ENCODE assay signal across 14 cellular contexts in genomic region chr3:105355355-105356063, GRCh38. TPM values are rescaled to one million over a fixed set of nuclear protein-coding genes. Genes with fewer than 3 reads are reported as not detected.
DNase-seq lines count a peak whose midpoint lies in the region; ATAC-seq, FAIRE-seq and TF ChIP-seq lines count a peak whose summit lies in the region.
"Had no signal": no experiment of that assay in that cellular context is flagged by ENCODE, and none has a peak within 500 bp of the region (broad histone marks: within the 10 kb centered on the region; RNA-seq: fewer than 3 reads in every experiment).

No MANE protein-coding gene starts in this region.

- no peak overlapping the region for H2AK5ac ChIP-seq in mesenchymal stem cell (ENCODE audit: low read length, severe bottlenecking)

- H3K79me1 ChIP-seq in mesenchymal stem cell (replicated peaks; ENCODE audit: low read length, poor library complexity, severe bottlenecking), result no peaks in the 10 kb centered on the region

- TF ChIP-seq RAD21 in A549 (conservative IDR thresholded peaks at IDR 0.05 in 1 of 2, IDR thresholded peaks at IDR 0.05 in 1 of 2), result no peak

- H2AFZ ChIP-seq in mesenchymal stem cell (ENCODE audit: low read depth, low read length), result no peak overlapping the region
- H2AFZ ChIP-seq: PC-9 had no signal

- no peak overlapping the region for H4K91ac ChIP-seq in mesenchymal stem cell (ENCODE audit: low read length)

- peak overlapping the region; percentile 3 to 9; a peak in 1 of 6 replicates for H3K27ac ChIP-seq in A549
- H3K27ac ChIP-seq in mesenchymal stem cell (ENCODE audit: low read length, poor library complexity, severe bottlenecking), result no peak overlapping the region
- H3K27ac ChIP-seq: PC-9, tibial artery had no signal

- H2BK120ac ChIP-seq in mesenchymal stem cell (ENCODE audit: low read depth, low read length), result no peak overlapping the region

- DNase-seq in A549 (ENCODE audit: low read depth in 1 of 2, low spot score in 1 of 2) (no peak), H4 (ENCODE audit: low spot score) (peak; percentile 38), mesenchymal stem cell (peak; percentile 81), DMS79 (lab: John Stamatoyannopoulos, UW) (no peak), dedifferentiated amniotic fluid mesenchymal stem cell (ENCODE audit: extremely low spot score) (no peak), NCI-H2081 treated with DMSO at 0.1 percent for 48 hours (lab: John Stamatoyannopoulos, UW) (no peak)
- DNase-seq: hypothalamus, NCI-H1436 treated with DMSO at 0.1 percent for 48 hours, PC-9, tibial artery had no signal

- H3K27ac Mint-ChIP-seq in activated T-helper 17 cell treated with anti-CD3 and anti-CD28 coated beads, Interleukin-2, amount 50 U/mL, for 72 hours, result no peak overlapping the region
- H3K27ac Mint-ChIP-seq: B cell had no signal

- no peak overlapping the region for H3K4me3 ChIP-seq in A549
- H3K4me3 ChIP-seq in mesenchymal stem cell (ENCODE audit: insufficient read depth in 1 of 2, low read depth in 1 of 2, low read length in 2 of 2), result no peak overlapping the region
- H3K4me3 ChIP-seq: PC-9, tibial artery had no signal

- H2BK15ac ChIP-seq in mesenchymal stem cell (ENCODE audit: low read depth, poor library complexity, severe bottlenecking), result no peak overlapping the region

- no peaks in the 10 kb centered on the region for H3K36me3 ChIP-seq in mesenchymal stem cell (ENCODE audit: control insufficient read depth in 1 of 2, insufficient read depth in 2 of 2, low read depth in 1 of 2, low read length in 2 of 2)
- H3K36me3 ChIP-seq: tibial artery had no signal

- H3K4me1 ChIP-seq in A549 (peaks cover 27% of the 10 kb centered on the region), mesenchymal stem cell (ENCODE audit: control insufficient read depth, insufficient read depth, low read depth, low read length) (no peaks in the 10 kb centered on the region)

- no peaks in the 10 kb centered on the region for H3K9me3 ChIP-seq in A549
- H3K9me3 ChIP-seq in mesenchymal stem cell (ENCODE audit: control insufficient read depth, low read length), result no peaks in the 10 kb centered on the region
- H3K9me3 ChIP-seq: tibial artery had no signal

- no peaks in the 10 kb centered on the region for H3K27me3 ChIP-seq in mesenchymal stem cell (ENCODE audit: control insufficient read depth in 1 of 2, insufficient read depth in 1 of 2, low read length in 2 of 2)
- H3K27me3 ChIP-seq: tibial artery had no signal

- H3K14ac ChIP-seq in mesenchymal stem cell (ENCODE audit: low read length in 2 of 2), result no peak overlapping the region

- no peak overlapping the region for H3K18ac ChIP-seq in mesenchymal stem cell (ENCODE audit: low read depth in 1 of 2, low read length in 2 of 2)

- no peak for FAIRE-seq in A549 (lab: Jason Lieb, UNC)

- no peak overlapping the region for H3K9ac ChIP-seq in mesenchymal stem cell (ENCODE audit: low read length)

- no peak overlapping the region for H4K8ac ChIP-seq in mesenchymal stem cell (ENCODE audit: low read length)

- H3K4me1 Mint-ChIP-seq in activated T-helper 17 cell treated with anti-CD3 and anti-CD28 coated beads, Interleukin-2, amount 50 U/mL, for 72 hours, result peaks cover 6% of the 10 kb centered on the region

- TF ChIP-seq EP300 in A549 (IDR thresholded peaks at IDR 0.05), result no peak

- POLR2A ChIA-PET in A549 (lab: Yijun Ruan, JAX), result no interaction called here

- no peak; a peak in 1 of 6 replicates for ATAC-seq in A549
- ATAC-seq in activated T-helper 17 cell treated with anti-CD3 and anti-CD28 coated beads, Interleukin-2, amount 50 U/mL, for 72 hours (replicated peaks), result peak; percentile 39
- no peak for ATAC-seq in GM19351 (IDR thresholded peaks at IDR 0.05; ENCODE audit: unreplicated experiment)
- ATAC-seq: sciatic nerve had no signal

- 69% methylated on average over 2 of the region's 2 CpGs for WGBS in A549 (ENCODE audit: missing lambda C conversion rate)
- WGBS in mesenchymal stem cell, result 3% methylated on average over 2 of the region's 2 CpGs

- no peak overlapping the region for H3K4me3 Mint-ChIP-seq in activated T-helper 17 cell treated with anti-CD3 and anti-CD28 coated beads, Interleukin-2, amount 50 U/mL, for 72 hours

- H2BK5ac ChIP-seq in mesenchymal stem cell (ENCODE audit: low read depth, low read length, poor library complexity, severe bottlenecking), result no peak overlapping the region

- H3K9me3 Mint-ChIP-seq in activated T-helper 17 cell treated with anti-CD3 and anti-CD28 coated beads, Interleukin-2, amount 50 U/mL, for 72 hours, result no peaks in the 10 kb centered on the region

- CTCF ChIA-PET in A549 (lab: Yijun Ruan, JAX), result interaction anchor here (1.3 to 3.5 kb wide), 2 partner anchors 11 to 13 kb away, joined by 3 to 19 read pairs; partner anchors contain the start of gene ALCAM

- H3K23ac ChIP-seq in mesenchymal stem cell (ENCODE audit: low read length in 2 of 2), result no peak overlapping the region

- H3K4me2 ChIP-seq in A549 (no peak overlapping the region), mesenchymal stem cell (ENCODE audit: low read length, poor library complexity, severe bottlenecking) (no peak overlapping the region)
- H3K4me2 ChIP-seq: PC-9 had no signal

- TF ChIP-seq CTCF in A549 (IDR thresholded peaks at IDR 0.05), result no peak

- TF ChIP-seq POLR2A in A549 (IDR thresholded peaks at IDR 0.05; ENCODE audit: low read length), result no peak

- no peaks in the 10 kb centered on the region for H3K36me3 Mint-ChIP-seq in activated T-helper 17 cell treated with anti-CD3 and anti-CD28 coated beads, Interleukin-2, amount 50 U/mL, for 72 hours (ENCODE audit: low read depth)

- no peak overlapping the region for H2BK12ac ChIP-seq in mesenchymal stem cell (ENCODE audit: low read length in 2 of 2)

- H3K27me3 Mint-ChIP-seq in activated T-helper 17 cell treated with anti-CD3 and anti-CD28 coated beads, Interleukin-2, amount 50 U/mL, for 72 hours, result peaks cover 42% of the 10 kb centered on the region

- H3K4ac ChIP-seq in mesenchymal stem cell (ENCODE audit: low read depth in 1 of 2, low read length in 2 of 2), result no peak overlapping the region

TF ChIP-seq in A549, 52 proteins besides CTCF, POLR2A, EP300 and RAD21:
- no peak for TF ChIP-seq RNF2 (IDR thresholded peaks at IDR 0.05; ENCODE audit: borderline replicate concordance, low read depth)
- TF ChIP-seq TP53 (CRISPR knock-in tag; IDR thresholded peaks at IDR 0.05), result no peak

RNA-seq across cellular contexts. Expression of gene ALCAM, which starts 11.2 kb away (rescaled TPM):
- 145 and 170 TPM in 2 replicates for polyA plus RNA-seq in A549 (2011; rRNA removed)
- 15.0 and 15.4 TPM in 2 replicates for polyA plus RNA-seq in A549 (2012; cell fraction: cytosol; rRNA removed)
- polyA plus RNA-seq in A549 (2012; cell fraction: nucleus; rRNA removed), result 17.2 and 18.6 TPM in 2 replicates
- 53.1 to 57.1 TPM (median 54.2 TPM) in 3 replicates for polyA plus RNA-seq in A549 (2017; fragmentation: RNase III; extraction: RNeasy Plus Mini Kit Qiagen cat#74134 plus additional on column Dnase treatment)
- polyA minus RNA-seq in A549 (2011; rRNA and poly(A)+ RNA removed), result 67.2 and 68.7 TPM in 2 replicates
- 78.1 and 88.4 TPM in 2 replicates for total RNA-seq in H4 (2014; rRNA removed; shearing (Covaris generic))
- 10 to 100 TPM in 1 of 2 donors, 1 to 10 TPM in 1; 8.2 to 11.9 TPM for total RNA-seq in activated T-helper 17 cell treated with anti-CD3 and anti-CD28 coated beads, Interleukin-2, amount 50 U/mL, for 72 hours
- polyA plus RNA-seq in mesenchymal stem cell (2013, experiment 1 of 2), result 164 TPM
- polyA plus RNA-seq in mesenchymal stem cell (2013, experiment 2 of 2), result 168 TPM

Comparison
In these comparisons a context has a peak if more than half of its experiments do, and no peak if none do; other contexts are left out.
1. DNase-seq: peak in H4 (single experiment) and mesenchymal stem cell (single experiment); none in A549 (0 of 2), DMS79 (single experiment), dedifferentiated amniotic fluid mesenchymal stem cell (single experiment) and NCI-H2081 treated with DMSO at 0.1 percent for 48 hours (single experiment).